In the genomic region with DNA sequence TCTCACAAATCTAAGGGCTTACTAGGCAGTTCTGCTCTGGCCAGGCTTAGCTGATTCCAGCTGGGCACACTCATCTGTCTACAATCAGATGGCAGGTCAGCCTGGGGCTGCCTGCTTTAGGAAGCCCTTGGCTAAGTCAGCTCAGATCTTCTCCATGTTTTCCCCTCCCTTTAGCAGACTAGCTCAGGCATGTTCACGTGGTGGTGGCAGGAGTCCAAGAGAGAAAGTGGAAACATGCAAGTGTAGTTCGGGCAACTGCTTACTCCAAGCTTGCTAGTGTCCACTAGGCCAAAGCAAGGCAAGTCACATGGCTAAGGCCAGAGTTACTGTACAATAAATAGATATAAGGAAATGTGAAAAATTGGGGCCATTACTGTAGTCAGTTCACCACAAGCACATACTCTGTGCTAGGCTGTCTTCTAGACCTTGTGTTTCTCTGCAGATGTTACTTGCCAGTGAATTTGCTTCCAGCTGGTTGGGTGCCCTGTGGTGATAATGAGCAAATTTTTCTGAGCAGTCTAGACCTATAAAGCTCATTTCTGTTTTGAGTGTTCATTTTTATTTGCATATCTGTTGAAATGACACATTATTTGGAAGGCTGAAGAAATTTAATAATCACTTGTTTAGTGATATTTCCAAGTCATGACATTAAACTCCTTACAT, we compare ENCODE assay signal across 8 cellular contexts. TPM values are rescaled to one million over a fixed set of nuclear protein-coding genes. Genes with fewer than 3 reads are reported as not detected.
DNase-seq lines count a peak whose midpoint lies in the region; ATAC-seq and TF ChIP-seq lines count a peak whose summit lies in the region.

No MANE protein-coding gene starts in this region.

- no peak overlapping the region for H2BK120ac ChIP-seq in trophoblast cell (ENCODE audit: insufficient read depth, low read length, poor library complexity)

- H3K27me3 ChIP-seq in SJCRH30 (no peaks in the 10 kb centered on the region), foreskin keratinocyte (no peaks in the 10 kb centered on the region), trophoblast cell (ENCODE audit: insufficient read depth, low read length) (no peaks in the 10 kb centered on the region)

- no peaks in the 10 kb centered on the region for H3K79me2 ChIP-seq in trophoblast cell (ENCODE audit: control insufficient read depth, insufficient read depth, low read length, poor library complexity)

- no peak overlapping the region for H3K4ac ChIP-seq in trophoblast cell (ENCODE audit: low read depth, low read length)

- H3K14ac ChIP-seq in trophoblast cell (ENCODE audit: low read length), result peak overlapping the region; percentile 61

- ATAC-seq in foreskin keratinocyte (peak; percentile 89), GM18870 (IDR thresholded peaks at IDR 0.05; ENCODE audit: unreplicated experiment) (no peak), HG03571 (IDR thresholded peaks at IDR 0.05; ENCODE audit: unreplicated experiment) (no peak)

- no peak overlapping the region for H3K4me2 ChIP-seq in trophoblast cell (ENCODE audit: low read length)

- H3K4me1 Mint-ChIP-seq in progenitor cell of endocrine pancreas (ENCODE audit: low read depth), result peaks cover 18% of the 10 kb centered on the region

- peaks cover 3% of the 10 kb centered on the region for H3K79me1 ChIP-seq in trophoblast cell (ENCODE audit: low read length)

- no peak overlapping the region for H2AFZ ChIP-seq in trophoblast cell (ENCODE audit: insufficient read depth, low read length, poor library complexity)

- no peaks in the 10 kb centered on the region for H3K36me3 ChIP-seq in SJCRH30
- H3K36me3 ChIP-seq in trophoblast cell (ENCODE audit: control insufficient read depth in 1 of 2, insufficient read depth in 2 of 2, low read length in 2 of 2), result peaks cover 2 to 3% of the 10 kb centered on the region in 2 experiments

- TF ChIP-seq CTCF in foreskin keratinocyte (conservative IDR thresholded peaks at IDR 0.05) (no peak), progenitor cell of endocrine pancreas (IDR thresholded peaks at IDR 0.05; ENCODE audit: unreplicated experiment) (no peak)

- H2BK5ac ChIP-seq in trophoblast cell (ENCODE audit: low read depth, low read length, poor library complexity), result peak overlapping the region; percentile 31

- H3K9ac ChIP-seq in trophoblast cell (ENCODE audit: low read length), result no peak overlapping the region

- H3K27ac ChIP-seq in SJCRH30 (no peak overlapping the region), foreskin keratinocyte (no peak overlapping the region), trophoblast cell (ENCODE audit: low read depth, low read length) (no peak overlapping the region)

- no peaks in the 10 kb centered on the region for H3K27me3 Mint-ChIP-seq in progenitor cell of endocrine pancreas

- H3K9me3 ChIP-seq in SJCRH30 (replicated peaks), result no peaks in the 10 kb centered on the region
- H3K9me3 ChIP-seq in trophoblast cell (ENCODE audit: insufficient read depth, low read depth, low read length), result no peaks in the 10 kb centered on the region

- H2AK5ac ChIP-seq in trophoblast cell (ENCODE audit: low read length), result no peak overlapping the region

- H3K4me3 ChIP-seq in SJCRH30, result no peak overlapping the region
- no peak overlapping the region for H3K4me3 ChIP-seq in trophoblast cell (ENCODE audit: low read depth, low read length)

- DNase-seq in DMS79 (lab: John Stamatoyannopoulos, UW) (peak; percentile 32), SJCRH30 (peak; percentile 16 to 31), foreskin keratinocyte (peak; percentile 79 to 92), trophoblast cell (peak in 1 of 2 donors; percentile 16), cerebellar nuclear complex (lab: John Stamatoyannopoulos, UW) (no peak), progenitor cell of endocrine pancreas (ENCODE audit: low spot score, unreplicated experiment) (no peak)

- no peak overlapping the region for H3K4me3 Mint-ChIP-seq in progenitor cell of endocrine pancreas (ENCODE audit: low read depth)

- WGBS in trophoblast cell (ENCODE audit: extremely low coverage, insufficient coverage, insufficient read length), result no CpG with 5 or more reads among the region's 2 CpGs

- H3K36me3 Mint-ChIP-seq in progenitor cell of endocrine pancreas (ENCODE audit: insufficient read depth), result no peaks in the 10 kb centered on the region

- H3K18ac ChIP-seq in trophoblast cell (ENCODE audit: low read length), result no peak overlapping the region

- peak overlapping the region; percentile 58 for H2BK12ac ChIP-seq in trophoblast cell (ENCODE audit: low read length)

- H3K4me1 ChIP-seq in SJCRH30, result no peaks in the 10 kb centered on the region
- peaks cover 13% of the 10 kb centered on the region for H3K4me1 ChIP-seq in foreskin keratinocyte
- H3K4me1 ChIP-seq in trophoblast cell (ENCODE audit: control insufficient read depth in 1 of 2, insufficient read depth in 2 of 2, low read length in 2 of 2), result peaks cover 0 to 4% of the 10 kb centered on the region in 2 experiments

- H4K12ac ChIP-seq in trophoblast cell (ENCODE audit: low read depth, low read length), result no peak overlapping the region

- no peak overlapping the region for H4K8ac ChIP-seq in trophoblast cell (ENCODE audit: low read depth, low read length)

- H3K27ac Mint-ChIP-seq in progenitor cell of endocrine pancreas, result no peak overlapping the region

- H3K23ac ChIP-seq in trophoblast cell (ENCODE audit: low read length), result no peak overlapping the region

- no peaks in the 10 kb centered on the region for H3K9me3 Mint-ChIP-seq in progenitor cell of endocrine pancreas (ENCODE audit: low read depth)

- H4K91ac ChIP-seq in trophoblast cell (ENCODE audit: low read depth, low read length), result no peak overlapping the region

RNA-seq across cellular contexts. Expression of gene RECK, which starts 38.3 kb away (rescaled TPM):
- total RNA-seq in SJCRH30 (2014; rRNA removed; shearing (Covaris generic)), result 8.1 and 10.1 TPM in 2 replicates
- total RNA-seq in foreskin keratinocyte (3.6 and 4.1 TPM in 2 replicates), progenitor cell of endocrine pancreas (6.9 and 7.1 TPM in 2 replicates)
- 2.4 and 3.2 TPM in 2 replicates for polyA plus RNA-seq in foreskin keratinocyte
- 5.4 and 5.5 TPM in 2 replicates for polyA plus RNA-seq in trophoblast cell (2013)

Comparison
In these comparisons a context has a peak if more than half of its experiments do, and no peak if none do; other contexts are left out.
1. DNase-seq: peak in DMS79 (single experiment), SJCRH30 (2 of 2) and foreskin keratinocyte (2 of 2); none in cerebellar nuclear complex (0 of 2) and progenitor cell of endocrine pancreas (single experiment).